In genomic region chr10:89518876-89519842, GRCh38 we compare ENCODE assay signal across 1 cellular context.
TF ChIP-seq lines count a peak whose summit lies in the region.

No MANE protein-coding gene starts in this region.

TF ChIP-seq in HepG2, 621 proteins besides CTCF, POLR2A, EP300 and RAD21 (continued from another document):
- no peak for TF ChIP-seq KIAA2018 (CRISPR knock-in tag; IDR thresholded peaks at IDR 0.05; ENCODE audit: borderline replicate concordance)
TF ChIP-seq in HepG2: peak in this region for 2.
